Comparison of ENCODE assay signal across 1 cellular context in genomic region chr2:108271691-108272253, GRCh38.
TF ChIP-seq lines count a peak whose summit lies in the region.

No MANE protein-coding gene starts in this region.

TF ChIP-seq in GM23338, 12 proteins besides CTCF, POLR2A, EP300 and RAD21 (continued from another document):
- TF ChIP-seq ZNF462 (CRISPR knock-in tag; IDR thresholded peaks at IDR 0.05), result no peak
- no peak for TF ChIP-seq STAT1 (IDR thresholded peaks at IDR 0.05; ENCODE audit: unreplicated experiment)
- no peak for TF ChIP-seq CREB1 (CRISPR knock-in tag; IDR thresholded peaks at IDR 0.05; ENCODE audit: low read depth)
- TF ChIP-seq NANOG (IDR thresholded peaks at IDR 0.05; ENCODE audit: borderline replicate concordance), result no peak
- TF ChIP-seq EZH2 (IDR thresholded peaks at IDR 0.05; ENCODE audit: low read depth, unreplicated experiment), result no peak
- TF ChIP-seq ZNF114 (CRISPR knock-in tag; IDR thresholded peaks at IDR 0.05), result no peak
- no peak for TF ChIP-seq EZH2phosphoT487 (IDR thresholded peaks at IDR 0.05; ENCODE audit: unreplicated experiment)
- TF ChIP-seq ZNF331 (CRISPR knock-in tag; IDR thresholded peaks at IDR 0.05; ENCODE audit: low read depth), result no peak
- TF ChIP-seq JUNB (IDR thresholded peaks at IDR 0.05; ENCODE audit: unreplicated experiment), result no peak
TF ChIP-seq in GM23338: peak in this region for 0.
